In the genomic region with DNA sequence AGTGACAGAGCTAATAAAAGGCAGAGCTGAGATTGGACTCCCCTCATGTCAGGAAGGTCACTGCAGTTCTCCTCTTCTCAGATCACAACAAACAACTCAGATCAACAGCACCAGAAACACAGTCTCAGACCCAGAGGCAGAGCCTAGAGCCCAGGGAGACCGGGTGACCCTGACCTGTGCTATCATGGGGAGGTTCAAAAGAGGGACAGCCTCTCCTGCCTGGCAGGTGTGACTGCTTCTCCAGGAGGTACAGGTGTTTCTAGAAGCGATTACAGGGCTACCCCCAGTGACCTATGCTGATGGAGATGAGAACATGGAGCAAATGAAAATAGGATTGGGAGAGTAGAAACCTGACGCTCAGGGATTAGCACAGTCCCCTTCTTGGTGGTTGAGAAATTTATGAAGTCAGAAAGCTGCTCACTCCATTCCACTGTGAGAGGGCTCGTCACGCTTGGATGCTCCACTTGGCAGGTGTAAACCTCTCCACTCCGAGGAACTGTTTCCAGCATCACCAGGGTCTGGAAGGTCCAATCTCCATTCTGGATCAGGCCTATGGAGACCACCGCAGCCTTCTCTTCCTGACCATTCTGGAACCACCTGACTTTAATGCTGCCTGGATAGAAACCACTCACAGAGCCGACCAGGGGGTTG, we compare ENCODE assay signal across 29 cellular contexts. TPM values are rescaled to one million over a fixed set of nuclear protein-coding genes. Genes with fewer than 3 reads are reported as not detected.
"Had no signal": no experiment of that assay in that cellular context is flagged by ENCODE, and none has a peak within 500 bp of the region (broad histone marks: within the 10 kb centered on the region; RNA-seq: fewer than 3 reads in every experiment).

No MANE protein-coding gene starts in this region.

- H3K27me3 Mint-ChIP-seq: stimulated activated naive CD8-positive, alpha-beta T cell treated with anti-CD3 and anti-CD28 coated beads, Interleukin-15, Interleukin-2, amounts not matched to agents 100 ng/mL and 50 ng/mL, for 24 hours had no signal

- H3K4me1 Mint-ChIP-seq: activated naive CD4-positive, alpha-beta T cell treated with anti-CD3 and anti-CD28 coated beads, Interleukin-2, amount 50 U/mL, for 24 hours had no signal

- H2AFZ ChIP-seq: neural progenitor cell had no signal

- H3K36me3 Mint-ChIP-seq: activated naive CD4-positive, alpha-beta T cell treated with anti-CD3 and anti-CD28 coated beads, Interleukin-2, amount 50 U/mL, for 24 hours; immature natural killer cell; naive thymus-derived CD8-positive, alpha-beta T cell; neural progenitor cell had no signal

- DNase-seq: activated CD4-positive, alpha-beta T cell treated with anti-CD3 and anti-CD28 coated beads, Interleukin-2, amount 50 U/mL, for 1 hour; activated CD4-positive, CD25-positive, alpha-beta regulatory T cell treated with anti-CD3 and anti-CD28 coated beads, Interleukin-2, amount 50 U/mL, for 72 hours; activated CD8-positive, alpha-beta T cell treated with anti-CD3 and anti-CD28 coated beads for 36 hours; activated naive CD8-positive, alpha-beta T cell treated with anti-CD3 and anti-CD28 coated beads, Interleukin-2, amount 50 U/mL, for 24 hours; activated T-cell treated with anti-CD3 and anti-CD28 coated beads, Interleukin-2, amount 50 U/mL, for 48 hours; amygdala; central memory CD4-positive, alpha-beta T cell; head of caudate nucleus; hippocampal formation; immature natural killer cell; kidney; left colon; midbrain; naive thymus-derived CD8-positive, alpha-beta T cell; stimulated activated CD4-positive, alpha-beta T cell treated with anti-CD3 and anti-CD28 coated beads, Interleukin-12 subunit alpha, Interleukin-12 subunit beta, amount 100 ng/mL, for 4 hours; stimulated activated CD4-positive, alpha-beta T cell treated with anti-CD3 and anti-CD28 coated beads, Interleukin-4, amount 100 ng/mL, for 1 hour; T1000; trophoblast cell had no signal

- H3K9me3 Mint-ChIP-seq: activated CD8-positive, alpha-beta T cell treated with anti-CD3 and anti-CD28 coated beads for 36 hours; activated naive CD4-positive, alpha-beta T cell treated with anti-CD3 and anti-CD28 coated beads, Interleukin-2, amount 50 U/mL, for 24 hours; activated naive CD8-positive, alpha-beta T cell treated with anti-CD3 and anti-CD28 coated beads, Interleukin-2, amount 50 U/mL, for 24 hours; activated T-helper 2 cell treated with anti-CD3 and anti-CD28 coated beads, Interferon-gamma antibody, Interleukin-2, Interleukin-4, amounts not matched to agents 10 μg/mL and 5 μg/mL and 100 μg/mL, durations not matched to agents 14 hours and 24 hours and 36 hours; immature natural killer cell; neural progenitor cell; stimulated activated naive CD8-positive, alpha-beta T cell treated with anti-CD3 and anti-CD28 coated beads, Interleukin-15, Interleukin-2, amounts not matched to agents 100 ng/mL and 50 ng/mL, for 24 hours had no signal

- H3K4me3 Mint-ChIP-seq: activated CD8-positive, alpha-beta T cell treated with anti-CD3 and anti-CD28 coated beads for 36 hours; activated naive CD4-positive, alpha-beta T cell treated with anti-CD3 and anti-CD28 coated beads, Interleukin-2, amount 50 U/mL, for 24 hours; activated naive CD8-positive, alpha-beta T cell treated with anti-CD3 and anti-CD28 coated beads, Interleukin-2, amount 50 U/mL, for 24 hours; immature natural killer cell; naive thymus-derived CD8-positive, alpha-beta T cell; neural progenitor cell; stimulated activated naive CD8-positive, alpha-beta T cell treated with anti-CD3 and anti-CD28 coated beads, Interleukin-15, Interleukin-2, amounts not matched to agents 100 ng/mL and 50 ng/mL, for 24 hours had no signal

- H3K27ac Mint-ChIP-seq: activated CD8-positive, alpha-beta T cell treated with anti-CD3 and anti-CD28 coated beads for 36 hours; activated naive CD4-positive, alpha-beta T cell treated with anti-CD3 and anti-CD28 coated beads, Interleukin-2, amount 50 U/mL, for 24 hours; activated naive CD8-positive, alpha-beta T cell treated with anti-CD3 and anti-CD28 coated beads, Interleukin-2, amount 50 U/mL, for 24 hours; activated T-helper 2 cell treated with anti-CD3 and anti-CD28 coated beads, Interferon-gamma antibody, Interleukin-2, Interleukin-4, amounts not matched to agents 10 μg/mL and 5 μg/mL and 100 μg/mL, durations not matched to agents 14 hours and 24 hours and 36 hours; immature natural killer cell; naive thymus-derived CD8-positive, alpha-beta T cell; neural progenitor cell; stimulated activated naive CD8-positive, alpha-beta T cell treated with anti-CD3 and anti-CD28 coated beads, Interleukin-15, Interleukin-2, amounts not matched to agents 100 ng/mL and 50 ng/mL, for 24 hours had no signal

- H3K4me1 ChIP-seq: breast epithelium, neural progenitor cell had no signal

- H3K4me3 ChIP-seq: breast epithelium, neural progenitor cell, skin epidermis, thoracic aorta had no signal

- H3K27me3 ChIP-seq: breast epithelium, neural progenitor cell had no signal

- H3K9ac ChIP-seq: neural progenitor cell had no signal

- H3K27ac ChIP-seq: breast epithelium, neural progenitor cell, skin epidermis, thoracic aorta had no signal

- ATAC-seq: activated CD8-positive, alpha-beta T cell treated with anti-CD3 and anti-CD28 coated beads for 36 hours; activated naive CD8-positive, alpha-beta T cell treated with anti-CD3 and anti-CD28 coated beads, Interleukin-2, amount 50 U/mL, for 24 hours; left colon; naive thymus-derived CD8-positive, alpha-beta T cell; sciatic nerve had no signal

- H3K4me2 ChIP-seq: neural progenitor cell had no signal

RNA-seq across cellular contexts. Expression of a gene that starts 24.3 kb away (rescaled TPM):
- total RNA-seq: endothelial cell of umbilical vein, fibroblast of lung, fibroblast of villous mesenchyme had no signal
- polyA plus RNA-seq: endothelial cell of umbilical vein, fibroblast of lung had no signal

RNA-seq across cellular contexts. Expression of a gene that starts 35.3 kb away (rescaled TPM):
- total RNA-seq: endothelial cell of umbilical vein, fibroblast of villous mesenchyme had no signal
- polyA plus RNA-seq: endothelial cell of umbilical vein had no signal
